Comparison of ENCODE assay signal across 8 cellular contexts in the genomic region with DNA sequence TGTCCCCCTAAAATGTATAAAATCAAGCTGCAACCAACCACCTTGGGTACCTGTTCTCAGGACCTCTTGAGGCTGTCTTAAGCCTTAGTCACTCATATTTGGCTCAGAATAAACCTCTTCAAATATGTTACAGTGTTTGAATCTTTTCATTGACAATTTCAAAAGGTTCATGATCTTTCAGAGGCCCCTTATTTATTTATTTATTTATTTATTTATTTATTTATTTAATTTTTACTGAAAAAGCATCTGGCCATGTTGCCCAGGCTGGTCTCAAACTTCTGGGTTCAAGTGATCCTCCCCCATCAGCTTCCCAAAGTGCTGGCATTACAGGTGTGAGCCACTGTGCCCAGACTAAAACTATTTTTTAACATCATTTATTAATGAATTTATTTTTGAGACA.
"Had no signal": no experiment of that assay in that cellular context is flagged by ENCODE, and none has a peak within 500 bp of the region (broad histone marks: within the 10 kb centered on the region; RNA-seq: fewer than 3 reads in every experiment).

No MANE protein-coding gene starts in this region.

- DNase-seq: GM23248, H7, IMR-90, Kasumi-1, KG1 had no signal

- H3K9ac ChIP-seq: GM23248 had no signal

- H3K4me3 ChIP-seq: GM23248, HAP-1 had no signal

- H2AFZ ChIP-seq: GM23248 had no signal

- H3K36me3 ChIP-seq: HAP-1 had no signal

- FAIRE-seq: HTR-8/SVneo had no signal

- H3K9me3 ChIP-seq: HAP-1 had no signal

- H3K27ac ChIP-seq: GM23248 had no signal

- ATAC-seq: HCT116 had no signal
